ENCODE assay signal across 23 cellular contexts in the genomic region with DNA sequence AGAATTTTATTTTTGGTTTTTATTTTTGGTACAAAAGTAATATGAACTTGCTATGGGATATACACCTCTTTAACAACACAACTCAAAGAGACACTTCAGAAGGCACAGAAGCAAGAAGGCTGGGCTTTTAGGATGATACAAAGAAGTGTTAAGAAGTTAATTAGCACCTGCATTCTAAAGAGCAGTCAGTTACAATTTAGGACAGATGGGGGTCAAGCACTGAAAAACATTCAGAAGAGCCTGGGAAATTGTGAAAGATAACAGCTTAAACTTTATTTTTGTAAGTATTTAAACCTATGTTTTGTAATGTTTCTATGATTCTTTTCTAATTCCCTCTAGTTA.
"Had no signal": no experiment of that assay in that cellular context is flagged by ENCODE, and none has a peak within 500 bp of the region (broad histone marks: within the 10 kb centered on the region; RNA-seq: fewer than 3 reads in every experiment).

No MANE protein-coding gene starts in this region.

- H3K9me3 ChIP-seq: esophagus squamous epithelium, mucosa of descending colon, prostate gland, right atrium auricular region, suprapubic skin, transverse colon, upper lobe of right lung, uterus had no signal

- H3K4me2 ChIP-seq: smooth muscle cell had no signal

- H3K4me3 ChIP-seq: esophagus squamous epithelium, lung, mucosa of descending colon, prostate gland, right atrium auricular region, smooth muscle cell, suprapubic skin, transverse colon, upper lobe of right lung, uterus had no signal

- H3K36me3 ChIP-seq: esophagus squamous epithelium, prostate gland, right atrium auricular region, suprapubic skin, transverse colon, upper lobe of right lung, uterus had no signal

- H3K27me3 ChIP-seq: esophagus squamous epithelium, right atrium auricular region, suprapubic skin, transverse colon, upper lobe of right lung, uterus had no signal

- DNase-seq: effector CD8-positive, alpha-beta T cell; esophagus squamous epithelium; foreskin melanocyte; hypothalamus; kidney; mucosa of descending colon; naive B cell; nucleus accumbens; stimulated activated CD4-positive, alpha-beta T cell treated with anti-CD3 and anti-CD28 coated beads, Interleukin-12 subunit alpha, Interleukin-12 subunit beta, amount 100 ng/mL, for 4 hours; stimulated activated CD4-positive, alpha-beta T cell treated with anti-CD3 and anti-CD28 coated beads, Interleukin-1b, Interleukin-23, amount 100 ng/mL, for 48 hours; stimulated activated CD4-positive, alpha-beta T cell treated with anti-CD3 and anti-CD28 coated beads, Interleukin-4, amount 100 ng/mL, for 1 hour; stimulated activated CD8-positive, alpha-beta memory T cell treated with anti-CD3 and anti-CD28 coated beads, Interleukin-4, amount 100 ng/mL, for 48 hours; stimulated activated naive CD4-positive, alpha-beta T cell; stimulated activated naive CD8-positive, alpha-beta T cell treated with anti-CD3 and anti-CD28 coated beads, Interleukin-15, amount 100 ng/mL, for 72 hours; transverse colon; upper lobe of right lung; uterus had no signal

- H3K27ac ChIP-seq: esophagus squamous epithelium, prostate gland, right atrium auricular region, suprapubic skin, transverse colon, upper lobe of right lung, uterus had no signal

- H3K4me1 ChIP-seq: esophagus squamous epithelium, prostate gland, right atrium auricular region, suprapubic skin, transverse colon, upper lobe of right lung, uterus had no signal

- FAIRE-seq: endothelial cell of umbilical vein, kidney had no signal
